In genomic region chr22:39428597-39429071, GRCh38 we compare ENCODE assay signal across 10 cellular contexts. TPM values are rescaled to one million over a fixed set of nuclear protein-coding genes. Genes with fewer than 3 reads are reported as not detected.
DNase-seq lines count a peak whose midpoint lies in the region; ATAC-seq and TF ChIP-seq lines count a peak whose summit lies in the region.
"Had no signal": no experiment of that assay in that cellular context is flagged by ENCODE, and none has a peak within 500 bp of the region (broad histone marks: within the 10 kb centered on the region; RNA-seq: fewer than 3 reads in every experiment).

No MANE protein-coding gene starts in this region.

- H3K27ac ChIP-seq in KMS-11, result peak overlapping the region; percentile 84
- H3K27ac ChIP-seq in mesendoderm (ENCODE audit: low read depth, low read length), result peak overlapping the region; percentile 55
- H3K27ac ChIP-seq: uterus had no signal

- H3K4me2 ChIP-seq in KMS-11 (peak overlapping the region; percentile 83), mesendoderm (ENCODE audit: low read length) (no peak overlapping the region)

- peak overlapping the region; percentile 59 for H3K56ac ChIP-seq in mesendoderm (ENCODE audit: low read length)

- H3K27me3 ChIP-seq in KMS-11 (ENCODE audit: insufficient read depth, low read depth) (no peaks in the 10 kb centered on the region), mesendoderm (ENCODE audit: insufficient read depth, low read length, poor library complexity) (no peaks in the 10 kb centered on the region)
- H3K27me3 ChIP-seq: uterus had no signal

- no peak overlapping the region for H4K5ac ChIP-seq in mesendoderm (ENCODE audit: low read length)

- ATAC-seq in HG03045 (IDR thresholded peaks at IDR 0.05; ENCODE audit: unreplicated experiment) (no peak), GM19328 (IDR thresholded peaks at IDR 0.05; ENCODE audit: unreplicated experiment) (no peak), GM21390 (IDR thresholded peaks at IDR 0.05; ENCODE audit: unreplicated experiment) (no peak), HG03520 (IDR thresholded peaks at IDR 0.05; ENCODE audit: unreplicated experiment) (no peak)

- H2BK120ac ChIP-seq in mesendoderm (ENCODE audit: low read depth, low read length), result no peak overlapping the region

- peak; percentile 4 for DNase-seq in COLO668 (lab: John Stamatoyannopoulos, UW; ENCODE audit: unreplicated experiment)
- DNase-seq in brain pericyte (ENCODE audit: low read depth, low spot score), result peak; percentile 94
- DNase-seq in mesendoderm, result peak; percentile 100
- DNase-seq: activated CD4-positive, alpha-beta T cell treated with anti-CD3 and anti-CD28 coated beads, Interleukin-2, amount 10 ng/mL, durations not matched to agents 24 days and 14 days; uterus had no signal

- peak overlapping the region; percentile 64 for H2BK5ac ChIP-seq in mesendoderm (ENCODE audit: low read length)

- no CpG with 5 or more reads among the region's 10 CpGs for WGBS in mesendoderm (ENCODE audit: extremely low coverage, insufficient coverage, low lambda C conversion rate)

- H3K23ac ChIP-seq in mesendoderm (ENCODE audit: low read length), result no peak overlapping the region

- H3K18ac ChIP-seq in mesendoderm (ENCODE audit: low read length), result peak overlapping the region; percentile 44

- peak overlapping the region; percentile 11 for H3K4ac ChIP-seq in mesendoderm (ENCODE audit: low read depth, low read length)

- H4K20me1 ChIP-seq in KMS-11 (ENCODE audit: insufficient read depth), result no peaks in the 10 kb centered on the region

- H3K9ac ChIP-seq in KMS-11 (peak overlapping the region; percentile 41; the same call in 1 of the 2 replicates), mesendoderm (ENCODE audit: low read length) (peak overlapping the region; percentile 7)

- H2AFZ ChIP-seq in KMS-11 (ENCODE audit: low read depth), result peak overlapping the region; percentile 16; the same call in 1 of the 2 replicates

- no peaks in the 10 kb centered on the region for H3K79me1 ChIP-seq in mesendoderm (ENCODE audit: low read length)

- TF ChIP-seq CTCF in KMS-11 (conservative IDR thresholded peaks at IDR 0.05; ENCODE audit: low read depth, low read length), result 0 out of 2 replicates have a peak, but pooled peaks have one; percentile 21

- peak overlapping the region; percentile 29 for H2AK5ac ChIP-seq in mesendoderm (ENCODE audit: low read length)

- no peak overlapping the region for H2BK15ac ChIP-seq in mesendoderm (replicated peaks; ENCODE audit: low read depth)

- no peak overlapping the region for H4K8ac ChIP-seq in mesendoderm (ENCODE audit: low read depth, low read length)

- H3K79me2 ChIP-seq in KMS-11 (ENCODE audit: insufficient read depth, low read depth), result 0 out of 2 replicates have a peak, but pooled peaks cover 13% of the 10 kb centered on the region
- no peaks in the 10 kb centered on the region for H3K79me2 ChIP-seq in mesendoderm (ENCODE audit: control insufficient read depth, insufficient read depth, low read length)

- H3K4me1 ChIP-seq in KMS-11 (ENCODE audit: low read depth, poor library complexity, severe bottlenecking) (peaks cover 77% of the 10 kb centered on the region), mesendoderm (ENCODE audit: control insufficient read depth, low read depth, low read length) (peaks cover 10% of the 10 kb centered on the region)

- H3K4me3 ChIP-seq in KMS-11 (IDR thresholded peaks at IDR 0.05; ENCODE audit: insufficient read depth, low read depth, low read length) (no peak overlapping the region), mesendoderm (ENCODE audit: low read length) (no peak overlapping the region)
- H3K4me3 ChIP-seq: uterus had no signal

- H3K36me3 ChIP-seq in KMS-11 (ENCODE audit: insufficient read depth), result no peaks in the 10 kb centered on the region
- H3K36me3 ChIP-seq in mesendoderm (ENCODE audit: control insufficient read depth, insufficient read depth, low read length), result no peaks in the 10 kb centered on the region
- H3K36me3 ChIP-seq: uterus had no signal

RNA-seq across cellular contexts. Expression of gene MGAT3, which starts 28.2 kb away (rescaled TPM):
- polyA plus RNA-seq in mesendoderm (2013, experiment 1 of 2), result 2.4 TPM
- 2.4 TPM for polyA plus RNA-seq in mesendoderm (2013, experiment 2 of 2)

RNA-seq across cellular contexts. Expression of gene TAB1, which starts 29.1 kb away (rescaled TPM):
- polyA plus RNA-seq in mesendoderm (2013, experiment 1 of 2), result 13.1 TPM
- 12.1 TPM for polyA plus RNA-seq in mesendoderm (2013, experiment 2 of 2)

Comparison
In these comparisons a context has a peak if more than half of its experiments do, and no peak if none do; other contexts are left out.
1. DNase-seq: peak in every context shown above with its lines; median percentile 100 in mesendoderm; 94 in brain pericyte; 4 in COLO668.